Comparison of ENCODE assay signal across 31 cellular contexts in the genomic region with DNA sequence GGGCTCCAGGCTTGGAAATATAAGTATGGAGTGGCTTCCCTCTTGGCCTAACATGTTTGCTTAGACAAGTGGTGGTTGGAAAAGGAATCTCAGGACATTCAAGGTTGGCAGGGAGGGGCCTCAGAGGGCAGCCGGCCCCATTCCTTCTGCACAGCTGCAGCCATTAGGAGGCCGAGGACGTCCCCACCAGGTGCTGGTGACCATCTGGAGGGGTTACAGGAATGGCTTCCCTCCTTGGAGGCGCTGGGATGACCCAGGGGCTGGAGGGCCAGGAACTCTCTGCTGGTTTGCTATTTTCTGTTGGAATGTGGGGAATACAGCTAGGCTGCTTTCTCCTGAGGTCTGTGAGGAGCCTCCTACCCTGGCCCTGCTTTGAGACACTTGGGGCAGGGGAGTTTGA.
"Had no signal": no experiment of that assay in that cellular context is flagged by ENCODE, and none has a peak within 500 bp of the region (broad histone marks: within the 10 kb centered on the region; RNA-seq: fewer than 3 reads in every experiment).

No MANE protein-coding gene starts in this region.

- H3K27ac Mint-ChIP-seq: activated CD4-positive, alpha-beta T cell treated with anti-CD3 and anti-CD28 coated beads for 36 hours; activated CD4-positive, alpha-beta T cell treated with anti-CD3 and anti-CD28 coated beads, Interleukin-2, amount 10 ng/mL, durations not matched to agents 7 days and 5 days; activated CD8-positive, alpha-beta T cell treated with anti-CD3 and anti-CD28 coated beads, Interleukin-2, amount 10 ng/mL, durations not matched to agents 7 days and 5 days; activated naive CD4-positive, alpha-beta T cell treated with anti-CD3 and anti-CD28 coated beads for 36 hours; activated naive CD4-positive, alpha-beta T cell treated with anti-CD3 and anti-CD28 coated beads, Interleukin-2, amount 50 U/mL, for 72 hours; activated T-cell treated with anti-CD3 and anti-CD28 coated beads, Interleukin-2, amount 50 U/mL, for 24 hours; activated T-helper 2 cell treated with anti-CD3 and anti-CD28 coated beads, Interferon-gamma antibody, Interleukin-2, Interleukin-4, amounts not matched to agents 10 μg/mL and 5 μg/mL and 100 μg/mL, durations not matched to agents 14 hours and 24 hours and 36 hours; T-helper 1 cell treated with Interleukin-12 subunit alpha and Interleukin-12 subunit beta and Interleukin-4 antibody, amounts not matched to agents 30 μg/mL and 1 μg/mL, for 36 hours; T-helper 2 cell treated with Interferon-gamma antibody and Interleukin-4, amounts not matched to agents 5 μg/mL and 100 μg/mL, for 36 hours had no signal

- H3K9me3 Mint-ChIP-seq: T-helper 1 cell treated with Interleukin-12 subunit alpha and Interleukin-12 subunit beta and Interleukin-4 antibody, amounts not matched to agents 30 μg/mL and 1 μg/mL, for 36 hours had no signal

- H3K4me3 ChIP-seq: MG63, SJCRH30, SK-N-MC had no signal

- H3K36me3 Mint-ChIP-seq: activated naive CD4-positive, alpha-beta T cell treated with anti-CD3 and anti-CD28 coated beads, Interleukin-2, amount 50 U/mL, for 72 hours had no signal

- H3K27me3 ChIP-seq: brain microvascular endothelial cell, MG63, SJCRH30 had no signal

- H3K4me3 Mint-ChIP-seq: activated CD4-positive, alpha-beta T cell treated with anti-CD3 and anti-CD28 coated beads for 36 hours; activated CD4-positive, alpha-beta T cell treated with anti-CD3 and anti-CD28 coated beads, Interleukin-2, amount 10 ng/mL, durations not matched to agents 7 days and 5 days; activated CD8-positive, alpha-beta T cell treated with anti-CD3 and anti-CD28 coated beads, Interleukin-2, amount 10 ng/mL, durations not matched to agents 7 days and 5 days; activated naive CD4-positive, alpha-beta T cell treated with anti-CD3 and anti-CD28 coated beads for 36 hours; activated T-cell treated with anti-CD3 and anti-CD28 coated beads, Interleukin-2, amount 50 U/mL, for 24 hours; T-helper 1 cell treated with Interleukin-12 subunit alpha and Interleukin-12 subunit beta and Interleukin-4 antibody, amounts not matched to agents 30 μg/mL and 1 μg/mL, for 36 hours; T-helper 2 cell treated with Interferon-gamma antibody and Interleukin-4, amounts not matched to agents 5 μg/mL and 100 μg/mL, for 36 hours had no signal

- H3K36me3 ChIP-seq: brain microvascular endothelial cell had no signal

- DNase-seq: activated CD4-positive, alpha-beta T cell treated with anti-CD3 and anti-CD28 coated beads for 36 hours; activated CD4-positive, alpha-beta T cell treated with anti-CD3 and anti-CD28 coated beads, Interleukin-2, amount 10 ng/mL, durations not matched to agents 7 days and 5 days; activated CD4-positive, alpha-beta T cell treated with anti-CD3 and anti-CD28 coated beads, Interleukin-2, amount 50 U/mL, for 48 hours; activated CD8-positive, alpha-beta T cell treated with anti-CD3 and anti-CD28 coated beads, Interleukin-2, amount 10 ng/mL, durations not matched to agents 7 days and 5 days; activated gamma-delta T cell; activated naive CD4-positive, alpha-beta T cell treated with anti-CD3 and anti-CD28 coated beads for 36 hours; activated T-cell treated with anti-CD3 and anti-CD28 coated beads, Interleukin-2, amount 50 U/mL, for 24 hours; amniotic stem cell; brain microvascular endothelial cell; central memory CD4-positive, alpha-beta T cell; Kasumi-1; KG1; MG63; NCI-H1048; NCI-H1105 treated with DMSO at 0.1 percent for 48 hours; NCI-H1436; NCI-H1694; NCI-H1930; NCI-H2081 treated with DMSO at 0.1 percent for 48 hours; NCI-H226; NCI-H446 treated with DMSO at 0.1 percent for 48 hours; NCI-H524 treated with DMSO at 0.1 percent for 48 hours; SHP77; SJCRH30 had no signal

- FAIRE-seq: TTC549 had no signal

- H3K4me1 Mint-ChIP-seq: activated CD4-positive, alpha-beta T cell treated with anti-CD3 and anti-CD28 coated beads for 36 hours; activated CD4-positive, alpha-beta T cell treated with anti-CD3 and anti-CD28 coated beads, Interleukin-2, amount 10 ng/mL, durations not matched to agents 7 days and 5 days had no signal

- H3K27ac ChIP-seq: brain microvascular endothelial cell, SJCRH30, SK-N-MC had no signal

- ATAC-seq: activated CD4-positive, alpha-beta T cell treated with anti-CD3 and anti-CD28 coated beads for 36 hours; activated CD8-positive, alpha-beta T cell treated with anti-CD3 and anti-CD28 coated beads, Interleukin-2, amount 10 ng/mL, durations not matched to agents 7 days and 5 days; activated naive CD4-positive, alpha-beta T cell treated with anti-CD3 and anti-CD28 coated beads, Interleukin-2, amount 50 U/mL, for 72 hours; Panc1 had no signal
